8 cellular contexts compared by ENCODE assay signal in genomic region chr11:68380786-68381622, GRCh38.
DNase-seq lines count a peak whose midpoint lies in the region; ATAC-seq, FAIRE-seq and TF ChIP-seq lines count a peak whose summit lies in the region.

No MANE protein-coding gene starts in this region.

- no peaks in the 10 kb centered on the region for H3K36me3 Mint-ChIP-seq in activated T-helper 17 cell treated with anti-CD3 and anti-CD28 coated beads, Interleukin-2, amount 50 U/mL, for 72 hours (ENCODE audit: low read depth)

- peaks cover 4% of the 10 kb centered on the region for H3K27me3 Mint-ChIP-seq in activated T-helper 17 cell treated with anti-CD3 and anti-CD28 coated beads, Interleukin-2, amount 50 U/mL, for 72 hours

- H3K9me3 Mint-ChIP-seq in activated T-helper 17 cell treated with anti-CD3 and anti-CD28 coated beads, Interleukin-2, amount 50 U/mL, for 72 hours, result no peaks in the 10 kb centered on the region

- no peak for ATAC-seq in activated T-helper 17 cell treated with anti-CD3 and anti-CD28 coated beads, Interleukin-2, amount 50 U/mL, for 72 hours (replicated peaks)
- ATAC-seq in heart left ventricle (peak; percentile 24 to 67 (median 38)), HG03175 (IDR thresholded peaks at IDR 0.05; ENCODE audit: unreplicated experiment) (no peak), GM21737 (IDR thresholded peaks at IDR 0.05; ENCODE audit: unreplicated experiment) (no peak)

- H3K4me3 Mint-ChIP-seq in activated T-helper 17 cell treated with anti-CD3 and anti-CD28 coated beads, Interleukin-2, amount 50 U/mL, for 72 hours, result peak overlapping the region; percentile 19

- no peaks in the 10 kb centered on the region for H3K9me3 ChIP-seq in heart left ventricle
- no peaks in the 10 kb centered on the region for H3K9me3 ChIP-seq in sigmoid colon

- H3K27ac ChIP-seq in heart left ventricle (peak overlapping the region; percentile 22 to 85 (median 70)), sigmoid colon (peak overlapping the region; percentile 69 to 83 (median 82))

- intact Hi-C loops in heart left ventricle (cut with DNase I) (loop anchor here (1.0 to 5.0 kb wide), 11 partner anchors 54 to 169 kb away; partner anchors contain the start of genes LRP5 (in 6 of the 10), C11orf24 (in 3 of the 10) and KMT5B (in 1 of the 10)), sigmoid colon (cut with DNase I) (loop anchor here (5.0 to 10.0 kb wide), 4 partner anchors 64 to 169 kb away; partner anchors contain the start of genes KMT5B and LRP5)

- H3K4me1 Mint-ChIP-seq in activated T-helper 17 cell treated with anti-CD3 and anti-CD28 coated beads, Interleukin-2, amount 50 U/mL, for 72 hours, result no peaks in the 10 kb centered on the region

- WGBS in heart left ventricle, 4 donors, result 31 to 43% (median 38%) methylated on average over 24 to 26 of the region's 26 CpGs
- WGBS in sigmoid colon, 2 donors, result 55 to 63% methylated on average over 26 of the region's 26 CpGs

- peaks cover 0 to 1% (median 0%) of the 10 kb centered on the region in 9 donors for H3K36me3 ChIP-seq in heart left ventricle
- peaks cover 0 to under 1% (median under 1%) of the 10 kb centered on the region in 4 donors for H3K36me3 ChIP-seq in sigmoid colon

- H3K4me1 ChIP-seq in heart left ventricle (peaks cover 8 to 79% (median 66%) of the 10 kb centered on the region in 12 donors), sigmoid colon (peaks cover 0 to 77% (median 69%) of the 10 kb centered on the region in 4 donors)

- H3K4me3 ChIP-seq in heart left ventricle, result peak overlapping the region in 7 of 12 donors; percentile 1 to 38 (median 13)
- H3K4me3 ChIP-seq in sigmoid colon, result peak overlapping the region in 1 of 4 donors; percentile 17

- DNase-seq in GM19239 (ENCODE audit: insufficient read length, low spot score) (no peak), heart left ventricle (peak; percentile 30 to 66 (median 56)), sigmoid colon (peak; percentile 81), LoVo (ENCODE audit: low spot score) (no peak), NCI-H446 treated with DMSO at 0.1 percent for 48 hours (lab: John Stamatoyannopoulos, UW) (no peak)

- no peaks in the 10 kb centered on the region for H3K27me3 ChIP-seq in heart left ventricle
- no peaks in the 10 kb centered on the region for H3K27me3 ChIP-seq in sigmoid colon

- TF ChIP-seq CTCF in heart left ventricle (IDR thresholded peaks at IDR 0.05) (peak in 9 of 12 donors; percentile 11 to 46 (median 35)), sigmoid colon (IDR thresholded peaks at IDR 0.05) (no peak)

- TF ChIP-seq POLR2A in heart left ventricle (IDR thresholded peaks at IDR 0.05) (no peak), sigmoid colon (IDR thresholded peaks at IDR 0.05) (no peak)

- peak; percentile 73 for FAIRE-seq in GM19239 (lab: Jason Lieb, UNC)

- no peak for TF ChIP-seq EP300 in sigmoid colon (IDR thresholded peaks at IDR 0.05)

- no peak overlapping the region for H3K27ac Mint-ChIP-seq in activated T-helper 17 cell treated with anti-CD3 and anti-CD28 coated beads, Interleukin-2, amount 50 U/mL, for 72 hours

Comparison
In these comparisons a context has a peak if more than half of its experiments do, and no peak if none do; other contexts are left out.
1. DNase-seq: peak in heart left ventricle (5 of 5) and sigmoid colon (single experiment); none in GM19239 (single experiment), LoVo (single experiment) and NCI-H446 treated with DMSO at 0.1 percent for 48 hours (single experiment).
2. ATAC-seq: peak in heart left ventricle (4 of 4); none in activated T-helper 17 cell treated with anti-CD3 and anti-CD28 coated beads, Interleukin-2, amount 50 U/mL, for 72 hours (single experiment), HG03175 (single experiment) and GM21737 (single experiment).
3. CTCF ChIP-seq: peak in heart left ventricle (9 of 12); none in sigmoid colon (0 of 4).